Comparison of ENCODE assay signal across 7 cellular contexts in the genomic region with DNA sequence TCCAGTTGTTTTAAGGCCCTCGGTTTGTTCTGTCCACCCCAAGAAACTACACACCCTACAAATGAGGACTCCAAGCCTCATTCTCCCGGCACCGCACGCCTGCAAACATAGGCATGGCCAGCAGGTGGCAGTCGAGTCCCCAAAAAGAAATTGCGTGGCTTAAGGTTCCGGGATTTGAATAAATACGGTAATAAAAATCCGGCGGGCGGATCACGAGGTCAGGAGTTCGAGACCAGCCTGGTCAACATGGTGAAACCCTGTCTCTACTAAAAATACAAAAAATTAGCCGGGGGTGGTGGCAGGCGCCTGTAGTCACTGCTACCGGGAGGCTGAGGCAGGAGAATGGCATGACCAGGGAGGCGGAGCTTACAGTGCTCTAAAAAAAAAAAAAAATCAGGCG. TPM values are rescaled to one million over a fixed set of nuclear protein-coding genes. Genes with fewer than 3 reads are reported as not detected.
DNase-seq lines count a peak whose midpoint lies in the region; ATAC-seq, FAIRE-seq and TF ChIP-seq lines count a peak whose summit lies in the region.

No MANE protein-coding gene starts in this region.

- H3K27ac ChIP-seq in heart left ventricle (no peak overlapping the region), sigmoid colon (no peak overlapping the region)

- no peaks in the 10 kb centered on the region for H3K36me3 ChIP-seq in heart left ventricle
- H3K36me3 ChIP-seq in sigmoid colon, result no peaks in the 10 kb centered on the region

- peaks cover 52% of the 10 kb centered on the region for H3K4me1 Mint-ChIP-seq in activated naive CD4-positive, alpha-beta T cell treated with anti-CD3 and anti-CD28 coated beads, Interleukin-2, amount 10 ng/mL, durations not matched to agents 7 days and 5 days

- FAIRE-seq in GM12892 (lab: Jason Lieb, UNC), result peak; percentile 72

- no peaks in the 10 kb centered on the region for H3K9me3 ChIP-seq in heart left ventricle
- no peaks in the 10 kb centered on the region for H3K9me3 ChIP-seq in sigmoid colon

- H3K9me3 Mint-ChIP-seq in activated naive CD4-positive, alpha-beta T cell treated with anti-CD3 and anti-CD28 coated beads, Interleukin-2, amount 10 ng/mL, durations not matched to agents 7 days and 5 days, result peaks cover 6% of the 10 kb centered on the region

- intact Hi-C loops in heart left ventricle (cut with DNase I) (loop anchor here in 2 of 10 donors (2.0 to 10.0 kb wide), 2 partner anchors 146 to 148 kb away; a partner anchor contains a TSS), sigmoid colon (cut with DNase I) (no loop called here)

- H3K27me3 ChIP-seq in heart left ventricle, result peaks cover 0 to 12% (median 0%) of the 10 kb centered on the region in 9 donors
- peaks cover 6 to 21% (median 6%) of the 10 kb centered on the region in 3 donors for H3K27me3 ChIP-seq in sigmoid colon

- no peak for TF ChIP-seq EP300 in sigmoid colon (IDR thresholded peaks at IDR 0.05)

- ATAC-seq in heart left ventricle (peak in 3 of 4 donors; percentile 57 to 66 (median 60)), HG03457 (IDR thresholded peaks at IDR 0.05; ENCODE audit: unreplicated experiment) (no peak)

- TF ChIP-seq POLR2A in GM12892 (IDR thresholded peaks at IDR 0.05; ENCODE audit: low read depth, low read length) (no peak), heart left ventricle (IDR thresholded peaks at IDR 0.05) (no peak), sigmoid colon (IDR thresholded peaks at IDR 0.05) (no peak)

- DNase-seq in GM12892 (ENCODE audit: insufficient read length) (peak; percentile 48), HS-27A (ENCODE audit: low read depth) (peak; percentile 5), SW480 (ENCODE audit: low spot score) (peak; percentile 46), heart left ventricle (peak; percentile 52 to 86 (median 65)), sigmoid colon (peak; percentile 72)
- DNase-seq in activated naive CD4-positive, alpha-beta T cell treated with anti-CD3 and anti-CD28 coated beads, Interleukin-2, amount 10 ng/mL, durations not matched to agents 7 days and 5 days, result peak; percentile 87

- H3K27me3 Mint-ChIP-seq in activated naive CD4-positive, alpha-beta T cell treated with anti-CD3 and anti-CD28 coated beads, Interleukin-2, amount 10 ng/mL, durations not matched to agents 7 days and 5 days, result peaks cover 6% of the 10 kb centered on the region

- no peak overlapping the region for H3K4me3 Mint-ChIP-seq in activated naive CD4-positive, alpha-beta T cell treated with anti-CD3 and anti-CD28 coated beads, Interleukin-2, amount 10 ng/mL, durations not matched to agents 7 days and 5 days

- H3K4me3 ChIP-seq in heart left ventricle (no peak overlapping the region), sigmoid colon (no peak overlapping the region)

- TF ChIP-seq CTCF in heart left ventricle (IDR thresholded peaks at IDR 0.05), result peak; percentile 74 to 92 (median 84)
- TF ChIP-seq CTCF in sigmoid colon (IDR thresholded peaks at IDR 0.05), result peak in 3 of 4 experiments; percentile 37 to 69 (median 66)

- peak overlapping the region; percentile 73 for H3K27ac Mint-ChIP-seq in activated naive CD4-positive, alpha-beta T cell treated with anti-CD3 and anti-CD28 coated beads, Interleukin-2, amount 10 ng/mL, durations not matched to agents 7 days and 5 days

- WGBS in heart left ventricle, 4 donors, result 12 to 13% (median 13%) methylated on average over 18 of the region's 18 CpGs
- 14 to 16% methylated on average over 18 of the region's 18 CpGs for WGBS in sigmoid colon, 2 donors

- H3K4me1 ChIP-seq in heart left ventricle (peaks cover 0 to 18% (median 12%) of the 10 kb centered on the region in 12 donors), sigmoid colon (peaks cover 0 to 18% (median 16%) of the 10 kb centered on the region in 4 donors)

- H3K36me3 Mint-ChIP-seq in activated naive CD4-positive, alpha-beta T cell treated with anti-CD3 and anti-CD28 coated beads, Interleukin-2, amount 10 ng/mL, durations not matched to agents 7 days and 5 days, result peaks cover 1% of the 10 kb centered on the region

- CTCF ChIA-PET in activated naive CD4-positive, alpha-beta T cell treated with anti-CD3 and anti-CD28 coated beads, Interleukin-2, amount 10 ng/mL, durations not matched to agents 7 days and 5 days (lab: Charles Lee), result no interaction called here

RNA-seq across cellular contexts. Expression of a gene that starts 21.8 kb away (rescaled TPM):
- polyA plus RNA-seq in GM12892 (2012; ENCODE audit: missing spikeins), result 0.47 TPM
- total RNA-seq in heart left ventricle (10 to 100 TPM in 2 of 9 donors, 1 to 10 TPM in 5, under 1 TPM in 2; 0.49 to 17.1 (median 1.8) TPM), sigmoid colon (1 to 10 TPM; 3.4 to 8.6 (median 5.7) TPM)
- polyA plus RNA-seq in heart left ventricle (1 to 10 TPM; 1.0 to 1.4 TPM), sigmoid colon (10 to 100 TPM in 1 of 3 donors, 1 to 10 TPM in 2; 4.2 to 14.1 (median 9.4) TPM)

RNA-seq across cellular contexts. Expression of a gene that starts 34.4 kb away (rescaled TPM):
- 1.2 TPM for polyA plus RNA-seq in GM12892 (2012; ENCODE audit: missing spikeins)
- under 1 TPM in 2 of 9 donors, not detected in 7; 0.19 to 0.20 TPM for total RNA-seq in heart left ventricle
- not detected for polyA plus RNA-seq in heart left ventricle
- 1 to 10 TPM in 1 of 4 donors, under 1 TPM in 2, not detected in 1; 0.41 to 1.1 (median 0.71) TPM for total RNA-seq in sigmoid colon
- under 1 TPM in 1 of 3 donors, not detected in 2; 0.77 TPM for polyA plus RNA-seq in sigmoid colon

Comparison
In these comparisons a context has a peak if more than half of its experiments do, and no peak if none do; other contexts are left out.
1. DNase-seq: peak in every context shown above with its lines; median percentile 87 in activated naive CD4-positive, alpha-beta T cell treated with anti-CD3 and anti-CD28 coated beads, Interleukin-2, amount 10 ng/mL, durations not matched to agents 7 days and 5 days; 72 in sigmoid colon; 65 in heart left ventricle; 48 in GM12892; 46 in SW480; 5 in HS-27A.